8 cellular contexts compared by ENCODE assay signal in the genomic region with DNA sequence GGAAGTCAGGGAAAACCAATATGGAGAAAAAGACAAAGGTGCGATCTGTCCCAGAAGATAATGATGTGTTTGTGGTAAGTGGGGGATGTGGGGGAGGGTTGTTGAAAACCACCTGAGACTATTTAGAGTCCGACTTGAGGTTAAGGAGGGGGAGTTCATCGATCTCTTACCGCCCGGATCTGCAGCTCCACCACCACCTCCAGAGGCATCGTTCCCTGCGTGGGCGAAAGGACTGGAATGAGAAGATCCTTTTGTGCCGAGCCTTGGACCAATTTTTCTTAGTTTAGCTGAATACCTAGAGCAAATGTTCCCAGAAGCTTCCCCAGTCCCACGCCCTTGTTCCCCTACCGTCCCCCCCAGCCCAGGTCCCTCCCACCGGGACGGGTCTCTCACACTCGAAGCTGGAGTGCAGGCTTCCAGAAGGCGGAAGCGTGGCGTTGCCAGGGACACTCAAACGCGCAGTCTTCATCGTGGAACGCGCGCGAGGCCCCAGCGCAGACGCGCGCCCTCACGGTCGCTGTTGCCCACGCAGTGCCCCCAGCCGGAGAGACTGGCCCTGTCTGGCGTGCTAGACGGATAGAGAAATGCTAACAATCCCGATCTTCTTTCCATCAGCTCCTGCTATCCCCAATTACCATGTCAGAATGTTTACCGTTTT. TPM values are rescaled to one million over a fixed set of nuclear protein-coding genes. Genes with fewer than 3 reads are reported as not detected.
DNase-seq lines count a peak whose midpoint lies in the region; ATAC-seq and TF ChIP-seq lines count a peak whose summit lies in the region.

A gene with protein sequence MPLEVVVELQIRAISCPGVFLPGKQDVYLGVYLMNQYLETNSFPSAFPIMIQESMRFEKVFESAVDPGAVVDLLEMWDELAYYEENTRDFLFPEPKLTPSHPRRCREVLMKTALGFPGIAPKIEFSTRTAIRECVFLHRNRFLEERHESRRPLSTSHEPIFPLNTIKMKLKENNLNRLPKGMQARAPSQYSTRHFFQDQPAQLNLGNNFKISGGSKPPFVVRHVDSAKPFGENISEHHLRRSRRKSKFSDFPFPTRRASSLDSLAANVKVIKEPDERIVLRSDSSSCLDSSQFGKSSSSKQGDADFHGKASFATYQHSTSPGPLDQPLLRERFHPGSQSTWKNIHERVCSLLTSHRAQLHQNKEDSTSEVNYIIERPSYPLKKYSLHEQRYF (minus strand): TSS at position 439 of the 658 bp plus-strand sequence. CDS start 230 bp downstream, at position 209.

- DNase-seq in NCI-H1417 (lab: John Stamatoyannopoulos, UW) (peak; percentile 37 to 80 (median 64)), NCI-H1417 treated with DMSO at 0.1 percent for 48 hours (lab: John Stamatoyannopoulos, UW) (no peak), NCI-H1105 (lab: John Stamatoyannopoulos, UW) (peak; percentile 57), iris pigment epithelial cell (ENCODE audit: low read depth) (peak; percentile 50)
- peak in 1 of 2 donors; percentile 14 for DNase-seq in central memory CD8-positive, alpha-beta T cell (ENCODE audit: low spot score in 2 of 2)

- peak within 1 kb of the TSS; percentile 89 for H3K27ac Mint-ChIP-seq in central memory CD8-positive, alpha-beta T cell (ENCODE audit: low read depth)

- H3K36me3 Mint-ChIP-seq in central memory CD8-positive, alpha-beta T cell (ENCODE audit: insufficient read depth), result peaks cover 20% of the 10 kb centered on the region

- H3K4me1 ChIP-seq in skeletal muscle satellite cell (ENCODE audit: control insufficient read depth, insufficient read depth, low read length), result peaks cover 35% of the 10 kb centered on the region

- H3K27me3 Mint-ChIP-seq in central memory CD8-positive, alpha-beta T cell, result no peaks in the 10 kb centered on the region

- TF ChIP-seq CTCF in WI38 (IDR thresholded peaks at IDR 0.05; ENCODE audit: low read depth, low read length), result no peak

- H3K9me3 Mint-ChIP-seq in central memory CD8-positive, alpha-beta T cell, result no peaks in the 10 kb centered on the region

- H3K9me3 ChIP-seq in skeletal muscle satellite cell (replicated peaks; ENCODE audit: low read length), result no peaks in the 10 kb centered on the region

- no peaks in the 10 kb centered on the region for H3K27me3 ChIP-seq in skeletal muscle satellite cell (ENCODE audit: control insufficient read depth, insufficient read depth, low read length)

- peak within 1 kb of the TSS; percentile 59 for H3K9ac ChIP-seq in skeletal muscle satellite cell (ENCODE audit: low read depth, low read length)

- H3K4me3 Mint-ChIP-seq in central memory CD8-positive, alpha-beta T cell, result peak within 1 kb of the TSS; percentile 90

- no peaks in the 10 kb centered on the region for H3K36me3 ChIP-seq in skeletal muscle satellite cell (ENCODE audit: insufficient read depth, low read length)

- H3K4me3 ChIP-seq in WI38 (ENCODE audit: low read depth, low read length) (peak within 1 kb of the TSS; percentile 53), skeletal muscle satellite cell (ENCODE audit: low read length) (peak within 1 kb of the TSS; percentile 74)

- peak within 1 kb of the TSS; percentile 93 for H3K4me2 ChIP-seq in skeletal muscle satellite cell (ENCODE audit: low read length)

- ATAC-seq in central memory CD8-positive, alpha-beta T cell (replicated peaks; ENCODE audit: extremely low read depth, poor library complexity, severe bottlenecking), result peak; percentile 13
- no peak for ATAC-seq in GM18517 (IDR thresholded peaks at IDR 0.05; ENCODE audit: unreplicated experiment)

- peaks cover 66% of the 10 kb centered on the region for H3K4me1 Mint-ChIP-seq in central memory CD8-positive, alpha-beta T cell

RNA-seq across cellular contexts. Expression of the gene that starts here (rescaled TPM):
- total RNA-seq in skeletal muscle satellite cell (2012; rRNA removed), result 0.25 and 0.66 TPM in 2 replicates
